In genomic region chr5:84274585-84275468, GRCh38 we compare ENCODE assay signal across 8 cellular contexts.
A peak's percentile ranks its signal among the peaks of the same experiment; 100 is the strongest.
DNase-seq lines count a peak whose midpoint lies in the region; ATAC-seq and TF ChIP-seq lines count a peak whose summit lies in the region.

No MANE protein-coding gene starts in this region.

- H3K4me1 ChIP-seq in OCI-LY1 (ENCODE audit: insufficient read depth, low read length, severe bottlenecking) (no peaks in the 10 kb centered on the region), smooth muscle cell (ENCODE audit: low read depth) (peaks cover 9% of the 10 kb centered on the region)

- peak; percentile 58 for ATAC-seq in GM21526 (IDR thresholded peaks at IDR 0.05; ENCODE audit: low FRiP score, unreplicated experiment)
- no peak for ATAC-seq in GM21423 (IDR thresholded peaks at IDR 0.05; ENCODE audit: unreplicated experiment)

- DNase-seq in COR-L47 (lab: John Stamatoyannopoulos, UW) = peak; percentile 16
- DNase-seq in fibroblast of gingiva (ENCODE audit: low read depth) = peak; percentile 26
- no peak for DNase-seq in smooth muscle cell (lab: John Stamatoyannopoulos, UW; ENCODE audit: unreplicated experiment)
- DNase-seq in NCI-H226 = no peak
- no peak for DNase-seq in putamen (ENCODE audit: low spot score)

- no peak overlapping the region for H2AFZ ChIP-seq in OCI-LY1 (ENCODE audit: low read length)
- H2AFZ ChIP-seq in smooth muscle cell (ENCODE audit: low read depth) = no peak overlapping the region

- H4K20me1 ChIP-seq in OCI-LY1 (ENCODE audit: insufficient read depth, low read length) = no peaks in the 10 kb centered on the region
- no peaks in the 10 kb centered on the region for H4K20me1 ChIP-seq in smooth muscle cell (ENCODE audit: low read depth)

- peak; percentile 57; the same call in 1 of the 2 replicates for TF ChIP-seq CTCF in OCI-LY1 (IDR thresholded peaks at IDR 0.05; ENCODE audit: low read length)
- peak; percentile 46 for TF ChIP-seq CTCF in smooth muscle cell (IDR thresholded peaks at IDR 0.05; ENCODE audit: borderline replicate concordance, insufficient read depth, poor library complexity, severe bottlenecking)

- no peaks in the 10 kb centered on the region for H3K79me2 ChIP-seq in OCI-LY1 (ENCODE audit: insufficient read depth, low read length)
- peaks cover 6% of the 10 kb centered on the region for H3K79me2 ChIP-seq in smooth muscle cell (ENCODE audit: low read depth)

- H3K4me3 ChIP-seq in OCI-LY1 (ENCODE audit: low read depth, low read length, poor library complexity, severe bottlenecking) (no peak overlapping the region), smooth muscle cell (no peak overlapping the region)

- no peaks in the 10 kb centered on the region for H3F3A ChIP-seq in OCI-LY1 (ENCODE audit: insufficient read depth, low read length)
- peaks cover 11% of the 10 kb centered on the region for H3F3A ChIP-seq in smooth muscle cell (ENCODE audit: low read depth)

- H3K9ac ChIP-seq in OCI-LY1 (ENCODE audit: low read length) (no peak overlapping the region), smooth muscle cell (ENCODE audit: low read depth) (no peak overlapping the region)

- WGBS in smooth muscle cell (ENCODE audit: low lambda C conversion rate) = 50% methylated on average over 3 of the region's 3 CpGs

- H3K36me3 ChIP-seq in OCI-LY1 (ENCODE audit: insufficient read depth, low read length) (no peaks in the 10 kb centered on the region), smooth muscle cell (ENCODE audit: low read depth) (no peaks in the 10 kb centered on the region)

- no peak overlapping the region for H3K4me2 ChIP-seq in OCI-LY1 (ENCODE audit: low read length)
- peak overlapping the region; percentile 39 for H3K4me2 ChIP-seq in smooth muscle cell

- H3K9me3 ChIP-seq in OCI-LY1 (ENCODE audit: low read length) (no peaks in the 10 kb centered on the region), smooth muscle cell (replicated peaks; ENCODE audit: low read depth) (no peaks in the 10 kb centered on the region)

- no peaks in the 10 kb centered on the region for H3K27me3 ChIP-seq in OCI-LY1 (ENCODE audit: insufficient read depth, low read length)
- no peaks in the 10 kb centered on the region for H3K27me3 ChIP-seq in smooth muscle cell (ENCODE audit: low read depth)

- H3K27ac ChIP-seq in OCI-LY1 (ENCODE audit: low read depth, low read length, poor library complexity, severe bottlenecking) (no peak overlapping the region), smooth muscle cell (ENCODE audit: low read depth) (peak overlapping the region; percentile 43)

- H3K9me2 ChIP-seq in OCI-LY1 (ENCODE audit: low read depth, low read length) = no peaks in the 10 kb centered on the region

Comparison
In these comparisons a context has a peak if more than half of its experiments do, and no peak if none do; other contexts are left out.
1. DNase-seq: peak in COR-L47 (single experiment) and fibroblast of gingiva (single experiment); none in smooth muscle cell (single experiment), NCI-H226 (single experiment) and putamen (single experiment).